ENCODE assay signal across 17 cellular contexts in genomic region chr7:101803203-101804086, GRCh38. TPM values are rescaled to one million over a fixed set of nuclear protein-coding genes. Genes with fewer than 3 reads are reported as not detected.
A peak's percentile ranks its signal among the peaks of the same experiment; 100 is the strongest.
DNase-seq lines count a peak whose midpoint lies in the region; TF ChIP-seq lines count a peak whose summit lies in the region.
"Had no signal": no experiment of that assay in that cellular context is flagged by ENCODE, and none has a peak within 500 bp of the region (broad histone marks: within the 10 kb centered on the region; RNA-seq: fewer than 3 reads in every experiment).

No MANE protein-coding gene starts in this region.

- H3K36me3 ChIP-seq in HUES48 (ENCODE audit: control insufficient read depth, insufficient read depth, low read length) = no peaks in the 10 kb centered on the region
- H3K36me3 ChIP-seq in endodermal cell (ENCODE audit: control insufficient read depth, insufficient read depth, low read length) = no peaks in the 10 kb centered on the region
- no peaks in the 10 kb centered on the region for H3K36me3 ChIP-seq in neuronal stem cell (replicated peaks in 1 of 2; ENCODE audit: control insufficient read depth in 2 of 2, insufficient read depth in 2 of 2, low read length in 2 of 2)
- H3K36me3 ChIP-seq: adrenal gland, cardiac muscle cell, neutrophil had no signal

- H3K4me1 ChIP-seq in HUES48 (ENCODE audit: control insufficient read depth, insufficient read depth, low read length) = peaks cover 13% of the 10 kb centered on the region
- H3K4me1 ChIP-seq in endodermal cell (ENCODE audit: control insufficient read depth, insufficient read depth, low read length) = no peaks in the 10 kb centered on the region
- peaks cover 0 to 2% of the 10 kb centered on the region in 2 donors for H3K4me1 ChIP-seq in neuronal stem cell (ENCODE audit: control insufficient read depth in 2 of 2, insufficient read depth in 1 of 2, low read depth in 1 of 2, low read length in 2 of 2)
- H3K4me1 ChIP-seq: adrenal gland had no signal

- intact Hi-C loops in activated T-helper 2 cell treated with anti-CD3 and anti-CD28 coated beads, Interferon-gamma antibody, Interleukin-2, Interleukin-4, amounts not matched to agents 10 μg/mL and 5 μg/mL and 100 μg/mL, durations not matched to agents 14 hours and 24 hours and 36 hours (cut with micrococcal nuclease) = no loop called here

- H3K4me3 Mint-ChIP-seq in activated T-cell treated with anti-CD3 and anti-CD28 coated beads, Interleukin-2, amount 50 U/mL, for 24 hours = peak overlapping the region; percentile 6
- peak overlapping the region; percentile 38 for H3K4me3 Mint-ChIP-seq in endodermal cell
- no peak overlapping the region for H3K4me3 Mint-ChIP-seq in activated T-helper 2 cell treated with anti-CD3 and anti-CD28 coated beads, Interferon-gamma antibody, Interleukin-2, Interleukin-4, amounts not matched to agents 10 μg/mL and 5 μg/mL and 100 μg/mL, durations not matched to agents 14 hours and 24 hours and 36 hours (ENCODE audit: low read depth)

- H2BK15ac ChIP-seq in neuronal stem cell (ENCODE audit: low read length) = no peak overlapping the region

- H3K9me3 Mint-ChIP-seq in activated T-cell treated with anti-CD3 and anti-CD28 coated beads, Interleukin-2, amount 50 U/mL, for 24 hours = no peaks in the 10 kb centered on the region
- H3K9me3 Mint-ChIP-seq in endodermal cell = no peaks in the 10 kb centered on the region
- no peaks in the 10 kb centered on the region for H3K9me3 Mint-ChIP-seq in activated T-helper 2 cell treated with anti-CD3 and anti-CD28 coated beads, Interferon-gamma antibody, Interleukin-2, Interleukin-4, amounts not matched to agents 10 μg/mL and 5 μg/mL and 100 μg/mL, durations not matched to agents 14 hours and 24 hours and 36 hours
- H3K9me3 Mint-ChIP-seq: IgD-negative memory B cell had no signal

- H3K27ac Mint-ChIP-seq in activated T-cell treated with anti-CD3 and anti-CD28 coated beads, Interleukin-2, amount 50 U/mL, for 24 hours = no peak overlapping the region
- no peak overlapping the region for H3K27ac Mint-ChIP-seq in endodermal cell
- H3K27ac Mint-ChIP-seq in activated T-helper 2 cell treated with anti-CD3 and anti-CD28 coated beads, Interferon-gamma antibody, Interleukin-2, Interleukin-4, amounts not matched to agents 10 μg/mL and 5 μg/mL and 100 μg/mL, durations not matched to agents 14 hours and 24 hours and 36 hours = no peak overlapping the region
- H3K27ac Mint-ChIP-seq: IgD-negative memory B cell had no signal

- no peak overlapping the region for H4K8ac ChIP-seq in neuronal stem cell (ENCODE audit: low read depth, low read length)

- peak overlapping the region; percentile 31 for H3K27ac ChIP-seq in HUES48 (ENCODE audit: low read depth, low read length)
- H3K27ac ChIP-seq in endodermal cell (ENCODE audit: low read depth, low read length) = no peak overlapping the region
- H3K27ac ChIP-seq in neuronal stem cell (replicated peaks; ENCODE audit: low read length) = no peak overlapping the region
- H3K27ac ChIP-seq: adrenal gland, cardiac muscle cell, neutrophil had no signal

- no peak overlapping the region for H2BK5ac ChIP-seq in neuronal stem cell (ENCODE audit: low read length)

- H3K9ac ChIP-seq in HUES48 (ENCODE audit: low read depth, low read length) (no peak overlapping the region), endodermal cell (ENCODE audit: extremely low read depth, low read length, poor library complexity, severe bottlenecking) (no peak overlapping the region), neuronal stem cell (ENCODE audit: low read depth, low read length, poor library complexity) (no peak overlapping the region)

- no peak overlapping the region for H2BK12ac ChIP-seq in neuronal stem cell (ENCODE audit: low read length)

- H3K4me2 ChIP-seq in neuronal stem cell (ENCODE audit: insufficient read depth, low read length, poor library complexity, severe bottlenecking) = peak overlapping the region; percentile 32

- peaks cover 25% of the 10 kb centered on the region for H3K27me3 ChIP-seq in HUES48 (ENCODE audit: control insufficient read depth, insufficient read depth, low read length)
- peaks cover 6% of the 10 kb centered on the region for H3K27me3 ChIP-seq in endodermal cell (ENCODE audit: control insufficient read depth, insufficient read depth, low read length, poor library complexity, severe bottlenecking)
- H3K27me3 ChIP-seq in neuronal stem cell (ENCODE audit: control insufficient read depth in 3 of 3, insufficient read depth in 3 of 3, low read depth in 1 of 3, low read length in 3 of 3) = peaks cover 0 to 56% (median 25%) of the 10 kb centered on the region in 3 experiments

- no peaks in the 10 kb centered on the region for H3K79me1 ChIP-seq in neuronal stem cell (ENCODE audit: low read depth, low read length)

- TF ChIP-seq CTCF in endodermal cell (conservative IDR thresholded peaks at IDR 0.05) = no peak

- no peak overlapping the region for H3K23ac ChIP-seq in neuronal stem cell (ENCODE audit: low read depth, low read length, poor library complexity)

- no peak overlapping the region for H3K14ac ChIP-seq in neuronal stem cell (ENCODE audit: low read length)

- peaks cover 23% of the 10 kb centered on the region for H3K4me1 Mint-ChIP-seq in activated T-cell treated with anti-CD3 and anti-CD28 coated beads, Interleukin-2, amount 50 U/mL, for 24 hours (ENCODE audit: low read depth)
- peaks cover 14% of the 10 kb centered on the region for H3K4me1 Mint-ChIP-seq in endodermal cell
- H3K4me1 Mint-ChIP-seq in activated T-helper 2 cell treated with anti-CD3 and anti-CD28 coated beads, Interferon-gamma antibody, Interleukin-2, Interleukin-4, amounts not matched to agents 10 μg/mL and 5 μg/mL and 100 μg/mL, durations not matched to agents 14 hours and 24 hours and 36 hours (ENCODE audit: low read depth) = peaks cover 4% of the 10 kb centered on the region

- DNase-seq in activated T-cell treated with anti-CD3 and anti-CD28 coated beads, Interleukin-2, amount 50 U/mL, for 24 hours = no peak
- DNase-seq in activated T-cell treated with anti-CD3 and anti-CD28 coated beads, Interleukin-2, amount 50 U/mL, for 48 hours = no peak
- DNase-seq in endodermal cell = no peak
- DNase-seq in neuronal stem cell (ENCODE audit: low spot score) = no peak
- no peak for DNase-seq in activated CD4-positive, CD25-positive, alpha-beta regulatory T cell treated with anti-CD3 and anti-CD28 coated beads, Interleukin-2, amount 50 U/mL, for 72 hours
- DNase-seq in activated T-helper 2 cell treated with anti-CD3 and anti-CD28 coated beads, Interferon-gamma antibody, Interleukin-2, Interleukin-4, amounts not matched to agents 10 μg/mL and 5 μg/mL and 100 μg/mL, durations not matched to agents 14 hours and 24 hours and 36 hours (ENCODE audit: low spot score) = no peak
- DNase-seq in NCI-H1092 (lab: John Stamatoyannopoulos, UW) = no peak
- DNase-seq: ACHN, adrenal gland, NCI-H187 treated with DMSO at 0.1 percent for 48 hours, NCI-H446 treated with DMSO at 0.1 percent for 48 hours, SHP77 had no signal

- no peak overlapping the region for H3K18ac ChIP-seq in neuronal stem cell (ENCODE audit: low read length)

- H3K36me3 Mint-ChIP-seq in activated T-cell treated with anti-CD3 and anti-CD28 coated beads, Interleukin-2, amount 50 U/mL, for 24 hours (ENCODE audit: low read depth) = no peaks in the 10 kb centered on the region
- H3K36me3 Mint-ChIP-seq in endodermal cell (ENCODE audit: low read depth) = no peaks in the 10 kb centered on the region
- H3K36me3 Mint-ChIP-seq in activated T-helper 2 cell treated with anti-CD3 and anti-CD28 coated beads, Interferon-gamma antibody, Interleukin-2, Interleukin-4, amounts not matched to agents 10 μg/mL and 5 μg/mL and 100 μg/mL, durations not matched to agents 14 hours and 24 hours and 36 hours (ENCODE audit: low read depth) = no peaks in the 10 kb centered on the region
- H3K36me3 Mint-ChIP-seq: IgD-negative memory B cell had no signal

- no peak overlapping the region for H2AK5ac ChIP-seq in neuronal stem cell (ENCODE audit: low read depth, low read length)

- 70 to 90% methylated on average over 8 to 11 of the region's 11 CpGs for WGBS in endodermal cell (ENCODE audit: insufficient coverage in 1 of 2, insufficient read length in 1 of 2), 2 experiments
- no CpG with 5 or more reads among the region's 11 CpGs for WGBS in neuronal stem cell (ENCODE audit: extremely low coverage in 2 of 2, insufficient read length in 2 of 2, insufficient replicate concordance in 1 of 2), 2 donors

- H3K9me3 ChIP-seq in HUES48 (ENCODE audit: control insufficient read depth, insufficient read depth, low read length) (no peaks in the 10 kb centered on the region), endodermal cell (ENCODE audit: control insufficient read depth, low read length) (no peaks in the 10 kb centered on the region), neuronal stem cell (replicated peaks in 1 of 2; ENCODE audit: control insufficient read depth in 2 of 2, insufficient read depth in 1 of 2, low read depth in 1 of 2, low read length in 2 of 2) (no peaks in the 10 kb centered on the region)
- H3K9me3 ChIP-seq: adrenal gland, neutrophil had no signal

- H4K91ac ChIP-seq in neuronal stem cell (ENCODE audit: low read depth, low read length, poor library complexity) = no peak overlapping the region

- H2BK120ac ChIP-seq in neuronal stem cell (ENCODE audit: low read depth, low read length) = no peak overlapping the region

- H3K4me3 ChIP-seq in HUES48 (ENCODE audit: low read depth, low read length) (peak overlapping the region; percentile 44), endodermal cell (ENCODE audit: low read length) (peak overlapping the region; percentile 61), neuronal stem cell (ENCODE audit: low read length in 2 of 2) (no peak overlapping the region)
- H3K4me3 ChIP-seq: adrenal gland, cardiac muscle cell, GM12878 had no signal

- H3K4ac ChIP-seq in neuronal stem cell (ENCODE audit: low read length) = no peak overlapping the region

- no peak overlapping the region for H2AFZ ChIP-seq in neuronal stem cell (ENCODE audit: low read length)

- H3K27me3 Mint-ChIP-seq in activated T-cell treated with anti-CD3 and anti-CD28 coated beads, Interleukin-2, amount 50 U/mL, for 24 hours = peaks cover 21% of the 10 kb centered on the region
- H3K27me3 Mint-ChIP-seq in endodermal cell (ENCODE audit: insufficient read depth) = peaks cover 3% of the 10 kb centered on the region
- peaks cover 39% of the 10 kb centered on the region for H3K27me3 Mint-ChIP-seq in activated T-helper 2 cell treated with anti-CD3 and anti-CD28 coated beads, Interferon-gamma antibody, Interleukin-2, Interleukin-4, amounts not matched to agents 10 μg/mL and 5 μg/mL and 100 μg/mL, durations not matched to agents 14 hours and 24 hours and 36 hours (ENCODE audit: low read depth)

RNA-seq across cellular contexts. Expression of gene CUX1, which starts 14.0 kb away (rescaled TPM):
- 100 to 1,000 TPM in 1 of 2 donors, 10 to 100 TPM in 1; 85.1 to 108 TPM for total RNA-seq in endodermal cell
- polyA plus RNA-seq in endodermal cell (2013, experiment 1 of 2) = 49.5 TPM
- polyA plus RNA-seq in endodermal cell (2013, experiment 2 of 2) = 50.8 TPM
- 47.3 TPM for polyA plus RNA-seq in neuronal stem cell (2013, experiment 1 of 2)
- polyA plus RNA-seq in neuronal stem cell (2013, experiment 2 of 2) = 46.1 TPM
- 29.5 and 31.5 TPM in 2 replicates for total RNA-seq in activated T-helper 2 cell treated with anti-CD3 and anti-CD28 coated beads, Interferon-gamma antibody, Interleukin-2, Interleukin-4, amounts not matched to agents 10 μg/mL and 5 μg/mL and 100 μg/mL, durations not matched to agents 14 hours and 24 hours and 36 hours

Comparison
In these comparisons a context has a peak if more than half of its experiments do, and no peak if none do; other contexts are left out.
1. H3K4me3 ChIP-seq: peak in HUES48 (single experiment) and endodermal cell (single experiment); none in neuronal stem cell (0 of 2).